Comparison of ENCODE assay signal across 20 cellular contexts in the genomic region with DNA sequence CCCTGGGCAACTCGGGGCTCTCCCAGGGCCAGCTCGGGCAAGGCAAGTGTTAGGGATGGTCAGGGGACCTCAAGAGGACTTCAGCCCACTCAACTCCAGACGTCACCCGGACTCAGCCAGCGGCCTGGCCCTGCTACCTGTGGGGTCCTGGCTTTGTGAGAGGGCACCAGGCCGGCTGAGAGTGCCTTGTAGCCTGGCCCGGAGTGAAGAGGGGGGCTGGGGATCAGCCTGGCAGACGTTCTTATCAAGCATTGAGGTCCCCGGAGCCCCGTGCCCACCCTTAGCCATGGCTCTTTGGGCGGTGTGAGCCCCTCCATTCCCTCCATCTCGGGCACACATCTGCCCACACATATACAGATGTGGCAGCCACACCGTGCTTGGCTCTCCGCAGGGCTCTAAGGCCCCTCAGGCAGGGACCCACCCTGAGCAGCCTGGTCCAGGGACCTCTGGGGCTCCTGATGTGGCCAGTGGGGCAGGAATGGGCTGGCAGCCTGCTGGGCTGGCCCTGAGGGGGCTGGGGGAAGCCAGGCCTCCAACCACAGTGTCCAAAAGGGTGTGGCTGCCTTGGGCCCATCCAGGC. TPM values are rescaled to one million over a fixed set of nuclear protein-coding genes. Genes with fewer than 3 reads are reported as not detected.
DNase-seq lines count a peak whose midpoint lies in the region; TF ChIP-seq lines count a peak whose summit lies in the region.
"Had no signal": no experiment of that assay in that cellular context is flagged by ENCODE, and none has a peak within 500 bp of the region (broad histone marks: within the 10 kb centered on the region; RNA-seq: fewer than 3 reads in every experiment).

No MANE protein-coding gene starts in this region.

- TF ChIP-seq CTCF in colonic mucosa (IDR thresholded peaks at IDR 0.05) (no peak), neural crest cell (conservative IDR thresholded peaks at IDR 0.05) (no peak)

- no peak for DNase-seq in MG63
- DNase-seq in colonic mucosa: no peak
- DNase-seq in neural crest cell (ENCODE audit: low read depth, low spot score): no peak
- no peak for DNase-seq in HK-2 (ENCODE audit: unreplicated experiment)
- no peak for DNase-seq in glomerular visceral epithelial cell (ENCODE audit: extremely low spot score)
- no peak for DNase-seq in DMS153 treated with DMSO at 0.1 percent for 48 hours (lab: John Stamatoyannopoulos, UW; ENCODE audit: unreplicated experiment)
- no peak for DNase-seq in NCI-H1694 treated with DMSO at 0.1 percent for 48 hours (lab: John Stamatoyannopoulos, UW)
- DNase-seq: activated CD4-positive, CD25-positive, alpha-beta regulatory T cell; Calu3; naive B cell; NCI-H1436; NK-92 treated with Interleukin-12 subunit alpha and Interleukin-12 subunit beta, amount 100 ng/mL, for 24 hours; SHP77 treated with DMSO at 0.1 percent for 48 hours; T-helper 2 cell had no signal

- H3K4me3 ChIP-seq in MG63 (peak overlapping the region; percentile 57), colonic mucosa (no peak overlapping the region), subcutaneous abdominal adipose tissue (ENCODE audit: low read depth in 1 of 5, low read length in 5 of 5) (peak overlapping the region in 4 of 5 donors; percentile 64 to 72 (median 68))

- intact Hi-C loops in colonic mucosa (cut with DNase I): no loop called here

- H3K27me3 Mint-ChIP-seq in neural crest cell (ENCODE audit: low read depth): peaks cover 3% of the 10 kb centered on the region
- H3K27me3 Mint-ChIP-seq: naive B cell had no signal

- H3K36me3 Mint-ChIP-seq in neural crest cell (ENCODE audit: low read depth): no peaks in the 10 kb centered on the region

- H3K9me3 Mint-ChIP-seq in neural crest cell: no peaks in the 10 kb centered on the region
- H3K9me3 Mint-ChIP-seq: naive B cell had no signal

- H3K27ac ChIP-seq in colonic mucosa (peak overlapping the region; percentile 57), subcutaneous abdominal adipose tissue (ENCODE audit: low read depth, low read length) (no peak overlapping the region)

- H3K27ac Mint-ChIP-seq in neural crest cell (ENCODE audit: unreplicated experiment): peak overlapping the region; percentile 27

- H3K27me3 ChIP-seq in MG63 (0 out of 2 replicates have a peak, but pooled peaks cover 2% of the 10 kb centered on the region), colonic mucosa (no peaks in the 10 kb centered on the region), subcutaneous abdominal adipose tissue (ENCODE audit: control insufficient read depth in 5 of 5, insufficient read depth in 4 of 5, low read length in 5 of 5) (peaks cover 15 to 44% (median 39%) of the 10 kb centered on the region in 5 donors)

- H3K4me1 Mint-ChIP-seq in neural crest cell: peaks cover 11% of the 10 kb centered on the region

- H3K9me3 ChIP-seq in MG63: no peaks in the 10 kb centered on the region
- H3K9me3 ChIP-seq in colonic mucosa: no peaks in the 10 kb centered on the region
- H3K9me3 ChIP-seq in subcutaneous abdominal adipose tissue (ENCODE audit: control insufficient read depth in 5 of 5, low read length in 5 of 5): no peaks in the 10 kb centered on the region

- H3K4me3 Mint-ChIP-seq in neural crest cell: no peak overlapping the region

- H3K36me3 ChIP-seq in MG63 (0 out of 2 replicates have a peak, but pooled peaks cover 2% of the 10 kb centered on the region), colonic mucosa (no peaks in the 10 kb centered on the region), subcutaneous abdominal adipose tissue (ENCODE audit: control insufficient read depth in 5 of 5, insufficient read depth in 5 of 5, low read length in 5 of 5) (no peaks in the 10 kb centered on the region)

- H3K9ac ChIP-seq in colonic mucosa (ENCODE audit: low read depth in 2 of 2, low read length in 2 of 2) (no peak overlapping the region), subcutaneous abdominal adipose tissue (ENCODE audit: low read length in 5 of 5) (peak overlapping the region in 3 of 5 donors; percentile 21 to 59 (median 27))

- no peaks in the 10 kb centered on the region for H3K4me1 ChIP-seq in colonic mucosa
- peaks cover 0 to 81% (median 50%) of the 10 kb centered on the region in 5 donors for H3K4me1 ChIP-seq in subcutaneous abdominal adipose tissue (ENCODE audit: control insufficient read depth in 5 of 5, insufficient read depth in 5 of 5, low read length in 5 of 5)

RNA-seq across cellular contexts. Expression of a gene that starts 15.3 kb away (rescaled TPM):
- total RNA-seq in MG63 (2014; rRNA removed; shearing (Covaris generic); ENCODE audit: low replicate concordance): 41.7 and 66.6 TPM in 2 replicates
- total RNA-seq in colonic mucosa (10 to 100 TPM; 18.9 to 23.0 TPM), neural crest cell (not detected in 2 replicates)
- total RNA-seq: Calu3, endothelial cell of umbilical vein, pulmonary artery endothelial cell had no signal

RNA-seq across cellular contexts. Expression of a gene that starts 23.5 kb away (rescaled TPM):
- total RNA-seq in MG63 (2014; rRNA removed; shearing (Covaris generic); ENCODE audit: low replicate concordance): not detected in 2 replicates
- total RNA-seq in colonic mucosa (not detected), neural crest cell (not detected in 2 replicates)
- total RNA-seq: Calu3, endothelial cell of umbilical vein, frontal cortex, G401, liver, pulmonary artery endothelial cell had no signal

RNA-seq across cellular contexts. Expression of a gene that starts 29.4 kb away (rescaled TPM):
- not detected in 2 replicates for total RNA-seq in MG63 (2014; rRNA removed; shearing (Covaris generic); ENCODE audit: low replicate concordance)
- total RNA-seq in colonic mucosa (under 1 TPM in 1 of 2 donors, not detected in 1; 0.94 TPM), neural crest cell (not detected in 2 replicates)
- total RNA-seq: endothelial cell of umbilical vein, frontal cortex, G401, pulmonary artery endothelial cell had no signal

RNA-seq across cellular contexts. Expression of a gene that starts 33.4 kb away (rescaled TPM):
- total RNA-seq in MG63 (2014; rRNA removed; shearing (Covaris generic); ENCODE audit: low replicate concordance): not detected in 2 replicates
- total RNA-seq in colonic mucosa (1 to 10 TPM; 1.7 to 3.5 TPM), neural crest cell (not detected in 2 replicates)
- total RNA-seq: endothelial cell of umbilical vein, frontal cortex, G401, pulmonary artery endothelial cell had no signal

RNA-seq across cellular contexts. Expression of a gene that starts 51.4 kb away (rescaled TPM):
- total RNA-seq in MG63 (2014; rRNA removed; shearing (Covaris generic); ENCODE audit: low replicate concordance): not detected in 2 replicates
- total RNA-seq in colonic mucosa: under 1 TPM in 1 of 2 donors, not detected in 1; 0.72 TPM
- not detected in 2 replicates for total RNA-seq in neural crest cell
- total RNA-seq: Calu3, endothelial cell of umbilical vein, frontal cortex, G401, pulmonary artery endothelial cell had no signal

Comparison
In these comparisons a context has a peak if more than half of its experiments do, and no peak if none do; other contexts are left out.
1. H3K9ac ChIP-seq: peak in subcutaneous abdominal adipose tissue (3 of 5); none in colonic mucosa (0 of 2).
2. RNA of a gene that starts 15.3 kb away (total RNA-seq): 41.7 to 66.6 TPM in MG63 and 18.9 to 23.0 TPM in colonic mucosa; not detected in neural crest cell; every median in the first group is over 10 times any median in the second.